Comparison of ENCODE assay signal across 1 cellular context in the genomic region with DNA sequence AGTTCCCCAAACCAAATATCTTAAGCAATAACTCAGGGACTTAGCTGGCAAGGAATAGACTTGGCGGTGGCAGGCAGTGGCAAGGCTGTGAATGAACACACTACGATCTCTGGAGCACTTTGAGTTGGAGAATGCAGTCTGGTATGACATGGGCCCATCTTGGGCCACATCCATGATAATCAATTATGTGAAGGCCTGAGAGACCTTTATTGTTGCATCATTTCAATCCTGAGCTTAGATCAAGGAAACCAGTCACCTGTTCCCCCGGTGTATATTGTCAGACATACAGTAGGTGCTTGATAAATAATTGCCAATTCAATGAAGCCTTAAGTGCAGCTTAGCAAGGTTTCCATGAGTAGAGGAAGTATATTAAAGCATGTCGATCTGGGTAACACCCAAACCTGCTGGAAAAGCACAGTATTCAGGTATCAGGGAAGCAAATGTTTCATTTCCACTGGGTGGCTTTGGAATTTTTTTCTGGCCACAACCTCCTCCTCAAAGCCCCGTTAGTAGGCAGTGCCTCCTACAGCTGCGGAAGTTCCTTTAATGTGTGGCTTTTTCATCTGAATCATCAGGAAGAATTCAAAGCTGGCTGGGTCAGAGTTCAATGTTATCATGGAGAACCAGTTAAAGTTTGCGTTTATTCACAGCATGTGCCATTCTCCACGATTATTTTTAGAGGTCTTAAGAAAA.
TF ChIP-seq lines count a peak whose summit lies in the region.

No MANE protein-coding gene starts in this region.

TF ChIP-seq in K562, 482 proteins besides CTCF, POLR2A, EP300 and RAD21 (continued from another document and continues in another):
- TF ChIP-seq ZHX1 (conservative IDR thresholded peaks at IDR 0.05; ENCODE audit: low read length): no peak
- TF ChIP-seq, protein P1, sequence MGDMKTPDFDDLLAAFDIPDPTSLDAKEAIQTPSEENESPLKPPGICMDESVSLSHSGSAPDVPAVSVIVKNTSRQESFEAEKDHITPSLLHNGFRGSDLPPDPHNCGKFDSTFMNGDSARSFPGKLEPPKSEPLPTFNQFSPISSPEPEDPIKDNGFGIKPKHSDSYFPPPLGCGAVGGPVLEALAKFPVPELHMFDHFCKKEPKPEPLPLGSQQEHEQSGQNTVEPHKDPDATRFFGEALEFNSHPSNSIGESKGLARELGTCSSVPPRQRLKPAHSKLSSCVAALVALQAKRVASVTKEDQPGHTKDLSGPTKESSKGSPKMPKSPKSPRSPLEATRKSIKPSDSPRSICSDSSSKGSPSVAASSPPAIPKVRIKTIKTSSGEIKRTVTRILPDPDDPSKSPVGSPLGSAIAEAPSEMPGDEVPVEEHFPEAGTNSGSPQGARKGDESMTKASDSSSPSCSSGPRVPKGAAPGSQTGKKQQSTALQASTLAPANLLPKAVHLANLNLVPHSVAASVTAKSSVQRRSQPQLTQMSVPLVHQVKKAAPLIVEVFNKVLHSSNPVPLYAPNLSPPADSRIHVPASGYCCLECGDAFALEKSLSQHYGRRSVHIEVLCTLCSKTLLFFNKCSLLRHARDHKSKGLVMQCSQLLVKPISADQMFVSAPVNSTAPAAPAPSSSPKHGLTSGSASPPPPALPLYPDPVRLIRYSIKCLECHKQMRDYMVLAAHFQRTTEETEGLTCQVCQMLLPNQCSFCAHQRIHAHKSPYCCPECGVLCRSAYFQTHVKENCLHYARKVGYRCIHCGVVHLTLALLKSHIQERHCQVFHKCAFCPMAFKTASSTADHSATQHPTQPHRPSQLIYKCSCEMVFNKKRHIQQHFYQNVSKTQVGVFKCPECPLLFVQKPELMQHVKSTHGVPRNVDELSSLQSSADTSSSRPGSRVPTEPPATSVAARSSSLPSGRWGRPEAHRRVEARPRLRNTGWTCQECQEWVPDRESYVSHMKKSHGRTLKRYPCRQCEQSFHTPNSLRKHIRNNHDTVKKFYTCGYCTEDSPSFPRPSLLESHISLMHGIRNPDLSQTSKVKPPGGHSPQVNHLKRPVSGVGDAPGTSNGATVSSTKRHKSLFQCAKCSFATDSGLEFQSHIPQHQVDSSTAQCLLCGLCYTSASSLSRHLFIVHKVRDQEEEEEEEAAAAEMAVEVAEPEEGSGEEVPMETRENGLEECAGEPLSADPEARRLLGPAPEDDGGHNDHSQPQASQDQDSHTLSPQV (IDR thresholded peaks at IDR 0.05): no peak; the same call in 1 of the 2 replicates
- TF ChIP-seq, protein P2, sequence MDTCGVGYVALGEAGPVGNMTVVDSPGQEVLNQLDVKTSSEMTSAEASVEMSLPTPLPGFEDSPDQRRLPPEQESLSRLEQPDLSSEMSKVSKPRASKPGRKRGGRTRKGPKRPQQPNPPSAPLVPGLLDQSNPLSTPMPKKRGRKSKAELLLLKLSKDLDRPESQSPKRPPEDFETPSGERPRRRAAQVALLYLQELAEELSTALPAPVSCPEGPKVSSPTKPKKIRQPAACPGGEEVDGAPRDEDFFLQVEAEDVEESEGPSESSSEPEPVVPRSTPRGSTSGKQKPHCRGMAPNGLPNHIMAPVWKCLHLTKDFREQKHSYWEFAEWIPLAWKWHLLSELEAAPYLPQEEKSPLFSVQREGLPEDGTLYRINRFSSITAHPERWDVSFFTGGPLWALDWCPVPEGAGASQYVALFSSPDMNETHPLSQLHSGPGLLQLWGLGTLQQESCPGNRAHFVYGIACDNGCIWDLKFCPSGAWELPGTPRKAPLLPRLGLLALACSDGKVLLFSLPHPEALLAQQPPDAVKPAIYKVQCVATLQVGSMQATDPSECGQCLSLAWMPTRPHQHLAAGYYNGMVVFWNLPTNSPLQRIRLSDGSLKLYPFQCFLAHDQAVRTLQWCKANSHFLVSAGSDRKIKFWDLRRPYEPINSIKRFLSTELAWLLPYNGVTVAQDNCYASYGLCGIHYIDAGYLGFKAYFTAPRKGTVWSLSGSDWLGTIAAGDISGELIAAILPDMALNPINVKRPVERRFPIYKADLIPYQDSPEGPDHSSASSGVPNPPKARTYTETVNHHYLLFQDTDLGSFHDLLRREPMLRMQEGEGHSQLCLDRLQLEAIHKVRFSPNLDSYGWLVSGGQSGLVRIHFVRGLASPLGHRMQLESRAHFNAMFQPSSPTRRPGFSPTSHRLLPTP (IDR thresholded peaks at IDR 0.05; ENCODE audit: borderline replicate concordance, extremely low read depth, insufficient read length): no peak
- peak; percentile 69 for TF ChIP-seq TEAD4 (IDR thresholded peaks at IDR 0.05; ENCODE audit: low read length)
- no peak for TF ChIP-seq TEAD4 (CRISPR knock-in tag; IDR thresholded peaks at IDR 0.05; ENCODE audit: borderline replicate concordance)
- TF ChIP-seq BACH1 (tag; IDR thresholded peaks at IDR 0.05): peak; percentile 45; the same call in 1 of the 2 replicates
- no peak for TF ChIP-seq MTA1 (IDR thresholded peaks at IDR 0.05; ENCODE audit: borderline replicate concordance)
- TF ChIP-seq SNIP1 (IDR thresholded peaks at IDR 0.05; ENCODE audit: low read depth): no peak
- no peak for TF ChIP-seq RFX7 (CRISPR knock-in tag; IDR thresholded peaks at IDR 0.05)
- TF ChIP-seq ZKSCAN8 (CRISPR knock-in tag; IDR thresholded peaks at IDR 0.05): 0 out of 2 replicates have a peak, but pooled peaks have one; percentile 26
- TF ChIP-seq MAFK (IDR thresholded peaks at IDR 0.05; ENCODE audit: low read length): 0 out of 2 replicates have a peak, but pooled peaks have one; percentile 17
- peak; percentile 56; the same call in 1 of the 2 replicates for TF ChIP-seq CBFA2T2 (conservative IDR thresholded peaks at IDR 0.05)
- no peak for TF ChIP-seq FIP1L1 (IDR thresholded peaks at IDR 0.05; ENCODE audit: low read depth, low read length, poor library complexity, severe bottlenecking)
- no peak for TF ChIP-seq HLTF (IDR thresholded peaks at IDR 0.05)
- peak; percentile 72 for TF ChIP-seq SMARCA4 (IDR thresholded peaks at IDR 0.05)
- peak in 1 of 2 experiments; percentile 62; a peak in 2 of 4 replicates for TF ChIP-seq ETV6 (IDR thresholded peaks at IDR 0.05; ENCODE audit: borderline replicate concordance in 1 of 2, low read depth in 2 of 2, low read length in 1 of 2)
- no peak for TF ChIP-seq ETV6 (CRISPR knock-in tag; IDR thresholded peaks at IDR 0.05; ENCODE audit: borderline replicate concordance)
- TF ChIP-seq ZNF511 (CRISPR knock-in tag; IDR thresholded peaks at IDR 0.05): no peak
- TF ChIP-seq TCF3 (CRISPR knock-in tag; IDR thresholded peaks at IDR 0.05): peak; percentile 71
- peak; percentile 77 for TF ChIP-seq CBFA2T3 (IDR thresholded peaks at IDR 0.05)
- TF ChIP-seq NR2C1 (IDR thresholded peaks at IDR 0.05): peak; percentile 86
- TF ChIP-seq NR2C1 (tag; IDR thresholded peaks at IDR 0.05): peak; percentile 86
- no peak for TF ChIP-seq ZNF175 (CRISPR knock-in tag; IDR thresholded peaks at IDR 0.05; ENCODE audit: low read depth)
- no peak for TF ChIP-seq ZFPM2 (CRISPR knock-in tag; IDR thresholded peaks at IDR 0.05)
- no peak for TF ChIP-seq ZKSCAN1 (IDR thresholded peaks at IDR 0.05; ENCODE audit: low read depth, low read length)
- TF ChIP-seq, protein P3, sequence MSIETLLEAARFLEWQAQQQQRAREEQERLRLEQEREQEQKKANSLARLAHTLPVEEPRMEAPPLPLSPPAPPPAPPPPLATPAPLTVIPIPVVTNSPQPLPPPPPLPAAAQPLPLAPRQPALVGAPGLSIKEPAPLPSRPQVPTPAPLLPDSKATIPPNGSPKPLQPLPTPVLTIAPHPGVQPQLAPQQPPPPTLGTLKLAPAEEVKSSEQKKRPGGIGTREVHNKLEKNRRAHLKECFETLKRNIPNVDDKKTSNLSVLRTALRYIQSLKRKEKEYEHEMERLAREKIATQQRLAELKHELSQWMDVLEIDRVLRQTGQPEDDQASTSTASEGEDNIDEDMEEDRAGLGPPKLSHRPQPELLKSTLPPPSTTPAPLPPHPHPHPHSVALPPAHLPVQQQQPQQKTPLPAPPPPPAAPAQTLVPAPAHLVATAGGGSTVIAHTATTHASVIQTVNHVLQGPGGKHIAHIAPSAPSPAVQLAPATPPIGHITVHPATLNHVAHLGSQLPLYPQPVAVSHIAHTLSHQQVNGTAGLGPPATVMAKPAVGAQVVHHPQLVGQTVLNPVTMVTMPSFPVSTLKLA (conservative IDR thresholded peaks at IDR 0.05): peak in 1 of 2 experiments; percentile 49; a peak in 2 of 4 replicates
- TF ChIP-seq ZNF165 (CRISPR knock-in tag; IDR thresholded peaks at IDR 0.05; ENCODE audit: borderline replicate concordance): no peak
- TF ChIP-seq ETV5 (CRISPR knock-in tag; IDR thresholded peaks at IDR 0.05; ENCODE audit: low read depth): peak; percentile 70; the same call in 1 of the 2 replicates
- TF ChIP-seq, protein P4, sequence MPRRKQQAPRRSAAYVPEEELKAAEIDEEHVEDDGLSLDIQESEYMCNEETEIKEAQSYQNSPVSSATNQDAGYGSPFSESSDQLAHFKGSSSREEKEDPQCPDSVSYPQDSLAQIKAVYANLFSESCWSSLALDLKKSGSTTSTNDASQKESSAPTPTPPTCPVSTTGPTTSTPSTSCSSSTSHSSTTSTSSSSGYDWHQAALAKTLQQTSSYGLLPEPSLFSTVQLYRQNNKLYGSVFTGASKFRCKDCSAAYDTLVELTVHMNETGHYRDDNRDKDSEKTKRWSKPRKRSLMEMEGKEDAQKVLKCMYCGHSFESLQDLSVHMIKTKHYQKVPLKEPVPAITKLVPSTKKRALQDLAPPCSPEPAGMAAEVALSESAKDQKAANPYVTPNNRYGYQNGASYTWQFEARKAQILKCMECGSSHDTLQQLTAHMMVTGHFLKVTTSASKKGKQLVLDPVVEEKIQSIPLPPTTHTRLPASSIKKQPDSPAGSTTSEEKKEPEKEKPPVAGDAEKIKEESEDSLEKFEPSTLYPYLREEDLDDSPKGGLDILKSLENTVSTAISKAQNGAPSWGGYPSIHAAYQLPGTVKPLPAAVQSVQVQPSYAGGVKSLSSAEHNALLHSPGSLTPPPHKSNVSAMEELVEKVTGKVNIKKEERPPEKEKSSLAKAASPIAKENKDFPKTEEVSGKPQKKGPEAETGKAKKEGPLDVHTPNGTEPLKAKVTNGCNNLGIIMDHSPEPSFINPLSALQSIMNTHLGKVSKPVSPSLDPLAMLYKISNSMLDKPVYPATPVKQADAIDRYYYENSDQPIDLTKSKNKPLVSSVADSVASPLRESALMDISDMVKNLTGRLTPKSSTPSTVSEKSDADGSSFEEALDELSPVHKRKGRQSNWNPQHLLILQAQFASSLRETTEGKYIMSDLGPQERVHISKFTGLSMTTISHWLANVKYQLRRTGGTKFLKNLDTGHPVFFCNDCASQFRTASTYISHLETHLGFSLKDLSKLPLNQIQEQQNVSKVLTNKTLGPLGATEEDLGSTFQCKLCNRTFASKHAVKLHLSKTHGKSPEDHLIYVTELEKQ (CRISPR knock-in tag; IDR thresholded peaks at IDR 0.05): no peak
- TF ChIP-seq, protein P5, sequence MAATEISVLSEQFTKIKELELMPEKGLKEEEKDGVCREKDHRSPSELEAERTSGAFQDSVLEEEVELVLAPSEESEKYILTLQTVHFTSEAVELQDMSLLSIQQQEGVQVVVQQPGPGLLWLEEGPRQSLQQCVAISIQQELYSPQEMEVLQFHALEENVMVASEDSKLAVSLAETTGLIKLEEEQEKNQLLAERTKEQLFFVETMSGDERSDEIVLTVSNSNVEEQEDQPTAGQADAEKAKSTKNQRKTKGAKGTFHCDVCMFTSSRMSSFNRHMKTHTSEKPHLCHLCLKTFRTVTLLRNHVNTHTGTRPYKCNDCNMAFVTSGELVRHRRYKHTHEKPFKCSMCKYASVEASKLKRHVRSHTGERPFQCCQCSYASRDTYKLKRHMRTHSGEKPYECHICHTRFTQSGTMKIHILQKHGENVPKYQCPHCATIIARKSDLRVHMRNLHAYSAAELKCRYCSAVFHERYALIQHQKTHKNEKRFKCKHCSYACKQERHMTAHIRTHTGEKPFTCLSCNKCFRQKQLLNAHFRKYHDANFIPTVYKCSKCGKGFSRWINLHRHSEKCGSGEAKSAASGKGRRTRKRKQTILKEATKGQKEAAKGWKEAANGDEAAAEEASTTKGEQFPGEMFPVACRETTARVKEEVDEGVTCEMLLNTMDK (IDR thresholded peaks at IDR 0.05; ENCODE audit: borderline replicate concordance, insufficient read depth, low read depth, low read length, poor library complexity, severe bottlenecking): no peak
- no peak for TF ChIP-seq CHD1 (IDR thresholded peaks at IDR 0.05; ENCODE audit: low read length)
- TF ChIP-seq NR4A1 (CRISPR knock-in tag; IDR thresholded peaks at IDR 0.05): no peak
- TF ChIP-seq NR4A1 (tag; IDR thresholded peaks at IDR 0.05): no peak
- TF ChIP-seq, protein P6, sequence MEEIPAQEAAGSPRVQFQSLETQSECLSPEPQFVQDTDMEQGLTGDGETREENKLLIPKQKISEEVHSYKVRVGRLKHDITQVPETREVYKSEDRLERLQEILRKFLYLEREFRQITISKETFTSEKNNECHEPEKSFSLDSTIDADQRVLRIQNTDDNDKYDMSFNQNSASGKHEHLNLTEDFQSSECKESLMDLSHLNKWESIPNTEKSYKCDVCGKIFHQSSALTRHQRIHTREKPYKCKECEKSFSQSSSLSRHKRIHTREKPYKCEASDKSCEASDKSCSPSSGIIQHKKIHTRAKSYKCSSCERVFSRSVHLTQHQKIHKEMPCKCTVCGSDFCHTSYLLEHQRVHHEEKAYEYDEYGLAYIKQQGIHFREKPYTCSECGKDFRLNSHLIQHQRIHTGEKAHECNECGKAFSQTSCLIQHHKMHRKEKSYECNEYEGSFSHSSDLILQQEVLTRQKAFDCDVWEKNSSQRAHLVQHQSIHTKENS (CRISPR knock-in tag; IDR thresholded peaks at IDR 0.05): no peak
- no peak for TF ChIP-seq ZC3H4 (CRISPR knock-in tag; IDR thresholded peaks at IDR 0.05; ENCODE audit: borderline replicate concordance)
- no peak for TF ChIP-seq FUS (optimal IDR thresholded peaks at IDR 0.05; ENCODE audit: low read depth, low read length)
- no peak for TF ChIP-seq ZFX (CRISPR knock-in tag; IDR thresholded peaks at IDR 0.05)
- no peak for TF ChIP-seq GATA2 (CRISPR knock-in tag; IDR thresholded peaks at IDR 0.05)
